Comparison of ENCODE assay signal across 1 cellular context in genomic region chr19:13002389-13002898, GRCh38.
A peak's percentile ranks its signal among the peaks of the same experiment; 100 is the strongest.
TF ChIP-seq lines count a peak whose summit lies in the region.

No MANE protein-coding gene starts in this region.

TF ChIP-seq in HepG2, 621 proteins besides CTCF, POLR2A, EP300 and RAD21:
- TF ChIP-seq ZSCAN12 (CRISPR knock-in tag; IDR thresholded peaks at IDR 0.05), result no peak
- TF ChIP-seq ARHGAP35 (CRISPR knock-in tag; IDR thresholded peaks at IDR 0.05; ENCODE audit: borderline replicate concordance), result no peak
- peak; percentile 84 for TF ChIP-seq HNRNPL (IDR thresholded peaks at IDR 0.05; ENCODE audit: low read depth, low read length)
- TF ChIP-seq ZNF569 (CRISPR knock-in tag; IDR thresholded peaks at IDR 0.05; ENCODE audit: borderline replicate concordance), result no peak
- no peak for TF ChIP-seq ZNF577 (CRISPR knock-in tag; IDR thresholded peaks at IDR 0.05; ENCODE audit: borderline replicate concordance, low read depth)
- TF ChIP-seq USF2 (IDR thresholded peaks at IDR 0.05; ENCODE audit: low read depth, low read length), result no peak
- TF ChIP-seq USF2 (CRISPR knock-in tag; IDR thresholded peaks at IDR 0.05; ENCODE audit: borderline replicate concordance), result no peak
- no peak for TF ChIP-seq NR0B2 (CRISPR knock-in tag; IDR thresholded peaks at IDR 0.05)
- no peak for TF ChIP-seq NFIC (IDR thresholded peaks at IDR 0.05; ENCODE audit: low read length)
- no peak for TF ChIP-seq MLX (CRISPR knock-in tag; IDR thresholded peaks at IDR 0.05)
